ENCODE assay signal across 12 cellular contexts in the genomic region with DNA sequence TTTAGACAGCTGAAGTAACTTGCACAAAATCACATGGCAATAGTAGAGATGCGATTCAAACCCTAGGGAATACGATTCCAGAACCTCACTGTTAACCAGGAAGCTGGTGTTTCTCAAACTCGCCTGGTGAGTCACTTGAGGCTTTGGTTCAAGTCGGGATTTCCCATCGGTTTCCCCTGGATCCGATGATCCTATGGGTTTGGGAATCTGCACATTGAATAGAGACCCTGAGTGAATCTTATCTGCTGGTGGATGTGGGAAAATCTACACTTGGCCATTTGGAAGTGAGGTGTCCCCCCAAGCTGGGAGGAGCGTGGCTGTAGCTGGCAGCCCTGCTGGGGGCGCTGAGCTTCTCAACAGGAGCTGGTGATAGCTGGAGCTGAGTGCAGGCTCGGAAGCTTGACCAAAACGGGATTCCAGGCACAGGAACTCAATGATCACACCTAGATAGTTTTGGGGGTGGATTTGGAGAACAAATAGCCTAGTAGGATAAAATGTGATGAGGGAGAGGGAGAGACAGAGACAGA.
"Had no signal": no experiment of that assay in that cellular context is flagged by ENCODE, and none has a peak within 500 bp of the region (broad histone marks: within the 10 kb centered on the region; RNA-seq: fewer than 3 reads in every experiment).

No MANE protein-coding gene starts in this region.

- H3K36me3 Mint-ChIP-seq: activated naive CD4-positive, alpha-beta T cell treated with anti-CD3 and anti-CD28 coated beads, Interleukin-2, amount 10 ng/mL, durations not matched to agents 7 days and 5 days; natural killer cell treated with Interleukin-12 subunit alpha and Interleukin-12 subunit beta and Interleukin-15 and Interleukin-18, amount 100 ng/mL, for 72 hours had no signal

- H3K4me3 Mint-ChIP-seq: activated CD4-positive, alpha-beta T cell treated with anti-CD3 and anti-CD28 coated beads for 36 hours; activated naive CD4-positive, alpha-beta T cell treated with anti-CD3 and anti-CD28 coated beads, Interleukin-2, amount 10 ng/mL, durations not matched to agents 7 days and 5 days; natural killer cell treated with Interleukin-12 subunit alpha and Interleukin-12 subunit beta and Interleukin-15 and Interleukin-18, amount 100 ng/mL, for 72 hours had no signal

- H3K27me3 Mint-ChIP-seq: activated CD4-positive, alpha-beta T cell treated with anti-CD3 and anti-CD28 coated beads for 36 hours; activated naive CD4-positive, alpha-beta T cell treated with anti-CD3 and anti-CD28 coated beads, Interleukin-2, amount 10 ng/mL, durations not matched to agents 7 days and 5 days; natural killer cell treated with Interleukin-12 subunit alpha and Interleukin-12 subunit beta and Interleukin-15 and Interleukin-18, amount 100 ng/mL, for 72 hours had no signal

- DNase-seq: activated naive CD4-positive, alpha-beta T cell treated with anti-CD3 and anti-CD28 coated beads, Interleukin-2, amount 10 ng/mL, durations not matched to agents 7 days and 5 days; effector memory CD4-positive, alpha-beta T cell; foreskin fibroblast; glutamatergic neuron; nucleus accumbens had no signal

- H3K9me3 Mint-ChIP-seq: activated naive CD4-positive, alpha-beta T cell treated with anti-CD3 and anti-CD28 coated beads, Interleukin-2, amount 10 ng/mL, durations not matched to agents 7 days and 5 days; activated T-helper 2 cell treated with anti-CD3 and anti-CD28 coated beads, Interferon-gamma antibody, Interleukin-2, Interleukin-4, amounts not matched to agents 10 μg/mL and 5 μg/mL and 100 μg/mL, durations not matched to agents 14 hours and 24 hours and 36 hours; natural killer cell treated with Interleukin-12 subunit alpha and Interleukin-12 subunit beta and Interleukin-15 and Interleukin-18, amount 100 ng/mL, for 72 hours had no signal

- H3K27ac Mint-ChIP-seq: natural killer cell treated with Interleukin-12 subunit alpha and Interleukin-12 subunit beta and Interleukin-15 and Interleukin-18, amount 100 ng/mL, for 72 hours had no signal

- H3K4me3 ChIP-seq: coronary artery, right atrium auricular region, skin epidermis, tibial nerve had no signal

- ATAC-seq: natural killer cell treated with Interleukin-12 subunit alpha and Interleukin-12 subunit beta and Interleukin-15 and Interleukin-18, amount 100 ng/mL, for 72 hours had no signal
